ENCODE assay signal across 1 cellular context in genomic region chr16:30121741-30122620, GRCh38.
TF ChIP-seq lines count a peak whose summit lies in the region.

No MANE protein-coding gene starts in this region.

TF ChIP-seq in GM12878, 131 proteins besides CTCF, POLR2A, EP300 and RAD21:
- no peak for TF ChIP-seq POLR2AphosphoS5 (IDR thresholded peaks at IDR 0.05; ENCODE audit: low read length)
- TF ChIP-seq ZNF274 (IDR thresholded peaks at IDR 0.05; ENCODE audit: insufficient read depth, insufficient read length), result no peak
- no peak for TF ChIP-seq IRF3 (IDR thresholded peaks at IDR 0.05)
- TF ChIP-seq NR2F1 (conservative IDR thresholded peaks at IDR 0.05), result no peak
- TF ChIP-seq HDGF (IDR thresholded peaks at IDR 0.05), result no peak
- TF ChIP-seq ZNF217 (IDR thresholded peaks at IDR 0.05), result no peak
- TF ChIP-seq MYC (IDR thresholded peaks at IDR 0.05; ENCODE audit: insufficient read depth, insufficient read length, insufficient replicate concordance, low read length, severe bottlenecking), result no peak
